ENCODE assay signal across 20 cellular contexts in genomic region chr12:3000548-3001275, GRCh38. TPM values are rescaled to one million over a fixed set of nuclear protein-coding genes. Genes with fewer than 3 reads are reported as not detected.
DNase-seq lines count a peak whose midpoint lies in the region; ATAC-seq and TF ChIP-seq lines count a peak whose summit lies in the region.
"Had no signal": no experiment of that assay in that cellular context is flagged by ENCODE, and none has a peak within 500 bp of the region (broad histone marks: within the 10 kb centered on the region; RNA-seq: fewer than 3 reads in every experiment).

No MANE protein-coding gene starts in this region.

- H3K4me1 Mint-ChIP-seq in endodermal cell: peaks cover 29% of the 10 kb centered on the region
- H3K4me1 Mint-ChIP-seq in T-helper 17 cell: no peaks in the 10 kb centered on the region

- H3K9me3 ChIP-seq in endodermal cell (ENCODE audit: control insufficient read depth, low read length) (no peaks in the 10 kb centered on the region), T-helper 17 cell (ENCODE audit: control insufficient read depth, low read length, poor library complexity, severe bottlenecking) (no peaks in the 10 kb centered on the region)
- H3K9me3 ChIP-seq: adrenal gland, mucosa of descending colon had no signal

- H3K27me3 Mint-ChIP-seq in endodermal cell (ENCODE audit: insufficient read depth) (no peaks in the 10 kb centered on the region), T-helper 17 cell (peaks cover 33% of the 10 kb centered on the region)

- H3K9me3 Mint-ChIP-seq in endodermal cell: no peaks in the 10 kb centered on the region
- H3K9me3 Mint-ChIP-seq: activated T-cell treated with anti-CD3 and anti-CD28 coated beads, Interleukin-2, amount 50 U/mL, for 4 hours had no signal

- no peak overlapping the region for H3K27ac ChIP-seq in endodermal cell (ENCODE audit: low read depth, low read length)
- H3K27ac ChIP-seq: adrenal gland, hepatocyte had no signal

- H3K27me3 ChIP-seq in endodermal cell (ENCODE audit: control insufficient read depth, insufficient read depth, low read length, poor library complexity, severe bottlenecking): no peaks in the 10 kb centered on the region
- H3K27me3 ChIP-seq: adrenal gland, hepatocyte had no signal

- H3K4me3 ChIP-seq in endodermal cell (ENCODE audit: low read length): no peak overlapping the region
- H3K4me3 ChIP-seq in retinal pigment epithelial cell (ENCODE audit: low read length): no peak overlapping the region
- H3K4me3 ChIP-seq: adrenal gland, hepatocyte, mucosa of descending colon had no signal

- peaks cover 62% of the 10 kb centered on the region for H3K36me3 Mint-ChIP-seq in endodermal cell (ENCODE audit: low read depth)
- no peaks in the 10 kb centered on the region for H3K36me3 Mint-ChIP-seq in T-helper 17 cell (ENCODE audit: low read depth)

- no peak for TF ChIP-seq POLR2A in erythroblast (IDR thresholded peaks at IDR 0.05; ENCODE audit: low read length)

- H3K4me1 ChIP-seq in endodermal cell (ENCODE audit: control insufficient read depth, insufficient read depth, low read length): peaks cover 3% of the 10 kb centered on the region
- H3K4me1 ChIP-seq: adrenal gland had no signal

- peak overlapping the region; percentile 14 for H3K27ac Mint-ChIP-seq in endodermal cell
- no peak overlapping the region for H3K27ac Mint-ChIP-seq in T-helper 17 cell

- peak; percentile 30 for TF ChIP-seq CTCF in GM12873 (IDR thresholded peaks at IDR 0.05; ENCODE audit: insufficient read depth, low read depth, low read length, missing control alignments)
- peak; percentile 76 for TF ChIP-seq CTCF in endodermal cell (conservative IDR thresholded peaks at IDR 0.05)
- peak; percentile 30 for TF ChIP-seq CTCF in retinal pigment epithelial cell (conservative IDR thresholded peaks at IDR 0.05; ENCODE audit: low read depth, low read length)

- no peak for ATAC-seq in T-helper 17 cell
- ATAC-seq: activated T-cell treated with anti-CD3 and anti-CD28 coated beads, Interleukin-2, amount 50 U/mL, for 4 hours; left cardiac atrium; mucosa of descending colon had no signal

- H3K36me3 ChIP-seq in endodermal cell (ENCODE audit: control insufficient read depth, insufficient read depth, low read length): peaks cover 38% of the 10 kb centered on the region
- H3K36me3 ChIP-seq: adrenal gland had no signal

- no peak overlapping the region for H3K9ac ChIP-seq in endodermal cell (ENCODE audit: extremely low read depth, low read length, poor library complexity, severe bottlenecking)

- 75 to 76% methylated on average over 11 to 13 of the region's 13 CpGs for WGBS in endodermal cell (ENCODE audit: insufficient coverage in 1 of 2, insufficient read length in 1 of 2), 2 experiments

- DNase-seq in NAMALWA (ENCODE audit: low spot score): peak; percentile 42
- DNase-seq in endodermal cell: peak; percentile 86
- no peak for DNase-seq in retinal pigment epithelial cell (ENCODE audit: low read depth)
- no peak for DNase-seq in NCI-H446 treated with DMSO at 0.1 percent for 48 hours (lab: John Stamatoyannopoulos, UW)
- DNase-seq in erythroblast (lab: John Stamatoyannopoulos, UW): no peak
- DNase-seq in T-helper 17 cell: no peak
- DNase-seq: activated CD4-positive, alpha-beta T cell treated with anti-CD3 and anti-CD28 coated beads, Interleukin-2, amount 50 U/mL, for 1 hour; activated T-cell treated with anti-CD3 and anti-CD28 coated beads, Interleukin-2, amount 50 U/mL, for 4 hours; adrenal gland; cortex of kidney; left cardiac atrium; MV-4-11; NCI-H2171 treated with DMSO at 0.1 percent for 48 hours; NK-92 treated with Interleukin-12 subunit alpha and Interleukin-12 subunit beta, amount 100 ng/mL, for 24 hours; SHP77 treated with DMSO at 0.1 percent for 48 hours; stimulated activated CD4-positive, alpha-beta T cell treated with anti-CD3 and anti-CD28 coated beads, Interleukin-15, amount 100 ng/mL, for 24 hours; T-helper 9 cell had no signal

- H3K4me3 Mint-ChIP-seq in endodermal cell: no peak overlapping the region
- no peak overlapping the region for H3K4me3 Mint-ChIP-seq in T-helper 17 cell
- H3K4me3 Mint-ChIP-seq: activated T-cell treated with anti-CD3 and anti-CD28 coated beads, Interleukin-2, amount 50 U/mL, for 4 hours had no signal

RNA-seq across cellular contexts. Expression of gene TEAD4, which starts 41.5 kb away (rescaled TPM):
- total RNA-seq in endodermal cell (10 to 100 TPM; 35.7 to 82.5 TPM), T-helper 17 cell (not detected)
- polyA plus RNA-seq in endodermal cell (2013, experiment 1 of 2): 18.6 TPM
- 17.4 TPM for polyA plus RNA-seq in endodermal cell (2013, experiment 2 of 2)

Comparison
In these comparisons a context has a peak if more than half of its experiments do, and no peak if none do; other contexts are left out.
1. DNase-seq: peak in NAMALWA (single experiment) and endodermal cell (single experiment); none in retinal pigment epithelial cell (single experiment), NCI-H446 treated with DMSO at 0.1 percent for 48 hours (single experiment), erythroblast (0 of 2) and T-helper 17 cell (0 of 3).
2. RNA of gene TEAD4, which starts 41.5 kb away (total RNA-seq): 35.7 to 82.5 TPM in endodermal cell; not detected in T-helper 17 cell; every median in the first group is over 10 times any median in the second.
3. Peak in every context shown above with its lines, with median percentiles within 50 percentile points of each other: CTCF ChIP-seq.